27 cellular contexts compared by ENCODE assay signal in the genomic region with DNA sequence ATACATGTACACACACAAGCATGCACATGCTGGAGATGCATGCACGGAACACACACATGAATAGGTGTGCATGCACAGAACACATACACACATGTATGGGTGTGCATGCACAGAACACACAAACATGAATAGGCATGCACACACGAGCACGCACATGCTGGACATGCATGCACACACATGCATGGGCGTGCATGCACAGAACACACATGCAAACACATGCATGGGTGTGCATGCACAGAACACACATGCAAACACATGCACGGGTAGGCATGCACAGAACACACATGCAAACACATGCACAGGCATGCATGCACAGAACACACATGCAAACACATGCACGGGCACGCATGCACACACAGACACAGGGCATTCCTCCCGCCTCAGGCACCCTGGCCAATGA.
"Had no signal": no experiment of that assay in that cellular context is flagged by ENCODE, and none has a peak within 500 bp of the region (broad histone marks: within the 10 kb centered on the region; RNA-seq: fewer than 3 reads in every experiment).

No MANE protein-coding gene starts in this region.

- H3K27me3 Mint-ChIP-seq: effector memory CD8-positive, alpha-beta T cell; stimulated activated memory B cell treated with anti-CD40 and anti-IgM and Interleukin-4, amounts not matched to agents 10 μg/mL and 1 μg/mL and 100 μg/mL, for 72 hours had no signal

- ATAC-seq: effector memory CD8-positive, alpha-beta T cell; left lung; naive thymus-derived CD4-positive, alpha-beta T cell; psoas muscle; right cardiac atrium; stimulated activated memory B cell treated with anti-CD40 and anti-IgM and Interleukin-4, amounts not matched to agents 10 μg/mL and 1 μg/mL and 100 μg/mL, for 72 hours; stimulated activated naive CD8-positive, alpha-beta T cell treated with anti-CD3 and anti-CD28 coated beads, Interleukin-15, Interleukin-2, amounts not matched to agents 100 U/mL and 50 U/mL, for 24 hours had no signal

- H3K4me3 Mint-ChIP-seq: effector memory CD8-positive, alpha-beta T cell; naive thymus-derived CD4-positive, alpha-beta T cell; nephron; neural progenitor cell; stimulated activated memory B cell treated with anti-CD40 and anti-IgM and Interleukin-4, amounts not matched to agents 10 μg/mL and 1 μg/mL and 100 μg/mL, for 72 hours; type B pancreatic cell had no signal

- H3K36me3 ChIP-seq: left lung, neural progenitor cell, ovary, spleen, tibial artery had no signal

- H2AFZ ChIP-seq: neural progenitor cell had no signal

- FAIRE-seq: endometrium, frontal cortex, kidney had no signal

- H3K27ac ChIP-seq: coronary artery, left lung, neural progenitor cell, ovary, psoas muscle, skin epidermis, spleen, testis, tibial artery had no signal

- H3K4me2 ChIP-seq: neural progenitor cell had no signal

- DNase-seq: dermis blood vessel endothelial cell; effector memory CD8-positive, alpha-beta T cell; kidney; left lung; mammary epithelial cell; mesendoderm; midbrain; naive thymus-derived CD4-positive, alpha-beta T cell; nucleus accumbens; ovary; posterior cingulate gyrus; psoas muscle; right cardiac atrium; spleen; stimulated activated CD4-positive, alpha-beta T cell treated with anti-CD3 and anti-CD28 coated beads, Interleukin-4, amount 100 ng/mL, for 4 hours; stimulated activated naive CD8-positive, alpha-beta T cell treated with anti-CD3 and anti-CD28 coated beads, Interleukin-15, Interleukin-2, amounts not matched to agents 100 U/mL and 50 U/mL, for 24 hours; substantia nigra; testis; tibial artery had no signal

- H3K4me1 Mint-ChIP-seq: naive thymus-derived CD4-positive, alpha-beta T cell; nephron; stimulated activated memory B cell treated with anti-CD40 and anti-IgM and Interleukin-4, amounts not matched to agents 10 μg/mL and 1 μg/mL and 100 μg/mL, for 72 hours had no signal

- H3K27ac Mint-ChIP-seq: effector memory CD8-positive, alpha-beta T cell; naive thymus-derived CD4-positive, alpha-beta T cell; nephron; neural progenitor cell; stimulated activated memory B cell treated with anti-CD40 and anti-IgM and Interleukin-4, amounts not matched to agents 10 μg/mL and 1 μg/mL and 100 μg/mL, for 72 hours; type B pancreatic cell had no signal

- H3K4me1 ChIP-seq: left lung, neural progenitor cell, psoas muscle, spleen, testis, tibial artery had no signal

- H3K9me3 ChIP-seq: psoas muscle, testis had no signal

- H3K9me3 Mint-ChIP-seq: type B pancreatic cell had no signal

- H3K36me3 Mint-ChIP-seq: naive thymus-derived CD4-positive, alpha-beta T cell; neural progenitor cell; stimulated activated memory B cell treated with anti-CD40 and anti-IgM and Interleukin-4, amounts not matched to agents 10 μg/mL and 1 μg/mL and 100 μg/mL, for 72 hours had no signal

- H3K4me3 ChIP-seq: coronary artery, left lung, neural progenitor cell, ovary, psoas muscle, skin epidermis, spleen, testis, tibial artery had no signal

- H3K9ac ChIP-seq: neural progenitor cell had no signal

- H3K27me3 ChIP-seq: left lung, neural progenitor cell, ovary, spleen, testis, tibial artery had no signal
